9 cellular contexts compared by ENCODE assay signal in the genomic region with DNA sequence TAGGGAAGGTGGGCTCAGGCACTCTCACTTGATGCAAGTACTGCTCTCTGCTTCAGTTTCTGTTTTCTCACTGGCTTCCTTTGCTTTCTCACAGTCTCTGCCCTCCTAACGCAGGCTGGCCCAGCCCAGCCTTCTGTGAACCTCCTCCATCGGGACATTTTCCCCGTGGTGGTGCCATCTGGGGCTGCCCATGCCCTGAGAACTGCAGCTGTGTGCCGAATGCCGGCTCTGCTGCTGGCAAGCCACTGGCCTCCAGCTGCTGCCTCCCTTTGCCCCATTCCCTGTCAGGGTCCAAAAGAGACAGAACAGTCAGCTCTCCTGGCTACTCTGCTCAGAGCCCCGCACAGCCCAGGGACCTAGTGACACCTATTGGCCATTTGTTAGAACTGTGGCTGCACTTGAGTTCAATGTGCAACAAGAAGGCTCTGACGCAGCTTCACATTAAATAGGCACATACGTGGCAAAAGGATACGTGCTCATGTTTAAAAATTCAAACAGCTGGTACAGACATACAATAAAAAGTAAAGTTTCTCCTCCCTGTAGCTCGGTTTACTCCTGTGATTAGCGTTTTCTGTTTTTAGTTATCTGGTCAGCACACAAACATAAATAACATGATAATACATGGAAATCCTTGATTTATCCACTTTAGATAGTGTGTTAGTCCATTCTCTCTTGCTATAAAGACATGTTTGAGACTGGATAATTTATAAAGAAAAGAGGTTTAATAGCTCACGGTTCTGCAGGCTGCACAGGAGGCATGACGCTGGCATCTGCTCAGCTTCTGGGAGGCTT. TPM values are rescaled to one million over a fixed set of nuclear protein-coding genes. Genes with fewer than 3 reads are reported as not detected.
DNase-seq lines count a peak whose midpoint lies in the region; ATAC-seq and TF ChIP-seq lines count a peak whose summit lies in the region.
"Had no signal": no experiment of that assay in that cellular context is flagged by ENCODE, and none has a peak within 500 bp of the region (broad histone marks: within the 10 kb centered on the region; RNA-seq: fewer than 3 reads in every experiment).

No MANE protein-coding gene starts in this region.

- H3K36me3 ChIP-seq in H7 (replicated peaks; ENCODE audit: control insufficient read depth, insufficient read depth, low read length) (no peaks in the 10 kb centered on the region), esophagus squamous epithelium (no peaks in the 10 kb centered on the region)

- no peak overlapping the region for H3K27ac Mint-ChIP-seq in T-helper 17 cell
- H3K27ac Mint-ChIP-seq in naive thymus-derived CD8-positive, alpha-beta T cell: no peak overlapping the region

- H3K4me3 Mint-ChIP-seq in T-helper 17 cell: no peak overlapping the region
- no peak overlapping the region for H3K4me3 Mint-ChIP-seq in naive thymus-derived CD8-positive, alpha-beta T cell

- no peak for TF ChIP-seq POLR2A in esophagus squamous epithelium (IDR thresholded peaks at IDR 0.05)

- TF ChIP-seq CTCF in esophagus squamous epithelium (IDR thresholded peaks at IDR 0.05): peak; percentile 33 to 58 (median 45)

- H3K9me3 Mint-ChIP-seq in naive thymus-derived CD8-positive, alpha-beta T cell: no peaks in the 10 kb centered on the region

- intact Hi-C loops in esophagus squamous epithelium (cut with DNase I): no loop called here

- H3K4me3 ChIP-seq in H7 (ENCODE audit: insufficient read depth, low read depth, low read length) (no peak overlapping the region), esophagus squamous epithelium (no peak overlapping the region)

- H3K27me3 Mint-ChIP-seq in T-helper 17 cell: peaks cover 43% of the 10 kb centered on the region
- H3K27me3 Mint-ChIP-seq in naive thymus-derived CD8-positive, alpha-beta T cell: peaks cover 0 to 11% (median 6%) of the 10 kb centered on the region in 5 donors

- 18 to 33% methylated on average over 8 to 10 of the region's 13 CpGs for WGBS in esophagus squamous epithelium, 2 donors

- H3K36me3 Mint-ChIP-seq in T-helper 17 cell (ENCODE audit: low read depth): no peaks in the 10 kb centered on the region
- no peaks in the 10 kb centered on the region for H3K36me3 Mint-ChIP-seq in naive thymus-derived CD8-positive, alpha-beta T cell

- peaks cover 2% of the 10 kb centered on the region for H3K4me1 Mint-ChIP-seq in T-helper 17 cell
- H3K4me1 Mint-ChIP-seq in naive thymus-derived CD8-positive, alpha-beta T cell: peaks cover 0 to 2% (median under 1%) of the 10 kb centered on the region in 4 donors

- H3K27ac ChIP-seq in esophagus squamous epithelium: no peak overlapping the region

- peak; percentile 64 for ATAC-seq in T-helper 17 cell
- peak; percentile 33 to 53 for ATAC-seq in naive thymus-derived CD8-positive, alpha-beta T cell

- POLR2A ChIA-PET in naive thymus-derived CD8-positive, alpha-beta T cell (lab: Charles Lee): no interaction called here

- H3K27me3 ChIP-seq in H7 (ENCODE audit: control insufficient read depth, insufficient read depth, low read length): no peaks in the 10 kb centered on the region
- no peaks in the 10 kb centered on the region for H3K27me3 ChIP-seq in esophagus squamous epithelium

- H3K9me3 ChIP-seq in T-helper 17 cell (ENCODE audit: control insufficient read depth, low read length, poor library complexity, severe bottlenecking) (no peaks in the 10 kb centered on the region), esophagus squamous epithelium (no peaks in the 10 kb centered on the region)

- DNase-seq in A172 (ENCODE audit: low spot score) (peak; percentile 35), GDM1 (lab: John Stamatoyannopoulos, UW) (peak; percentile 58), H7 (peak; percentile 78), LoVo (ENCODE audit: low spot score) (peak; percentile 38), T-helper 17 cell (no peak), esophagus squamous epithelium (lab: John Stamatoyannopoulos, UW) (no peak), GF-D8 (lab: John Stamatoyannopoulos, UW) (no peak)
- DNase-seq in naive thymus-derived CD8-positive, alpha-beta T cell: peak in 3 of 10 donors; percentile 1 to 19 (median 6)

- H3K4me1 ChIP-seq in esophagus squamous epithelium: no peaks in the 10 kb centered on the region

RNA-seq across cellular contexts. Expression of a gene that starts 46.6 kb away (rescaled TPM):
- total RNA-seq in A172 (2014; rRNA removed; shearing (Covaris generic)): not detected in 2 replicates
- 0.14 TPM in 1 of 2 replicates, not detected in the other for total RNA-seq in H7 (2014; rRNA removed; shearing (Covaris generic))
- 1 to 10 TPM in 1 of 2 donors, not detected in 1; 3.2 TPM for total RNA-seq in T-helper 17 cell
- total RNA-seq in esophagus squamous epithelium: 1 to 10 TPM in 1 of 4 donors, under 1 TPM in 3; 0.08 to 1.6 (median 0.23) TPM
- total RNA-seq in naive thymus-derived CD8-positive, alpha-beta T cell: 1 to 10 TPM; 1.2 to 1.7 TPM
- polyA plus RNA-seq in naive thymus-derived CD8-positive, alpha-beta T cell: not detected
- total RNA-seq: skeletal muscle tissue had no signal

Comparison
In these comparisons a context has a peak if more than half of its experiments do, and no peak if none do; other contexts are left out.
1. DNase-seq: peak in A172 (single experiment), GDM1 (single experiment), H7 (single experiment) and LoVo (single experiment); none in T-helper 17 cell (0 of 3), esophagus squamous epithelium (single experiment) and GF-D8 (single experiment).